Comparison of ENCODE assay signal across 16 cellular contexts in the genomic region with DNA sequence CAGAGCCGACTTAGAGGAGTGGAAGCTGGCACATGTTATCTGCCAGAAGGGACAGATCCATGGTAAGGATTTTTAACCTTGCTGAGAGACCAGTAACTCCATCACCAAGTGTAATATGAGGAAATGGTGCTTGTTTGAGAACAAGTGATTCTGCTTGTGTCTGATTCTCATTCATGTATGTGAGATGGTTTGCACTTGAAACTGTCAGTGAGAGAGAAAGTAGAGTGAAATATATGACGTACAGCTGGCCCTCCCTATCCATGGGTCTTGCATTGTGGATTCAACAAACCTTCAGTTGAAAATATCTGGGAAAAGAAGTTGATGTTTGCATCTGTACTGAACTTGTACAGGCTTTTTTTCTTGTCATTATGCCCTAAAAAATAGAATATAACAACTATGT. TPM values are rescaled to one million over a fixed set of nuclear protein-coding genes. Genes with fewer than 3 reads are reported as not detected.
DNase-seq lines count a peak whose midpoint lies in the region; ATAC-seq and TF ChIP-seq lines count a peak whose summit lies in the region.
"Had no signal": no experiment of that assay in that cellular context is flagged by ENCODE, and none has a peak within 500 bp of the region (broad histone marks: within the 10 kb centered on the region; RNA-seq: fewer than 3 reads in every experiment).

No MANE protein-coding gene starts in this region.

- H3K9me3 Mint-ChIP-seq in activated CD4-positive, alpha-beta T cell treated with anti-CD3 and anti-CD28 coated beads, Interleukin-2, amount 10 ng/mL, durations not matched to agents 24 days and 14 days = peaks cover 44% of the 10 kb centered on the region
- peaks cover 4 to 39% (median 10%) of the 10 kb centered on the region in 3 donors for H3K9me3 Mint-ChIP-seq in IgD-negative memory B cell
- peaks cover 18% of the 10 kb centered on the region for H3K9me3 Mint-ChIP-seq in chondrocyte (ENCODE audit: low read depth)

- H3K9ac ChIP-seq in parathyroid adenoma = no peak overlapping the region

- H3K27me3 Mint-ChIP-seq in activated CD4-positive, alpha-beta T cell treated with anti-CD3 and anti-CD28 coated beads, Interleukin-2, amount 10 ng/mL, durations not matched to agents 24 days and 14 days = no peaks in the 10 kb centered on the region
- H3K27me3 Mint-ChIP-seq in IgD-negative memory B cell (no peaks in the 10 kb centered on the region), chondrocyte (ENCODE audit: low read depth) (no peaks in the 10 kb centered on the region)

- peaks cover 55% of the 10 kb centered on the region for H3K36me3 Mint-ChIP-seq in activated CD4-positive, alpha-beta T cell treated with anti-CD3 and anti-CD28 coated beads, Interleukin-2, amount 10 ng/mL, durations not matched to agents 24 days and 14 days (ENCODE audit: low read depth)
- H3K36me3 Mint-ChIP-seq in IgD-negative memory B cell = peaks cover 36% of the 10 kb centered on the region
- H3K36me3 Mint-ChIP-seq in chondrocyte (ENCODE audit: low read depth) = peaks cover 24% of the 10 kb centered on the region

- intact Hi-C loops in activated CD4-positive, alpha-beta T cell treated with anti-CD3 and anti-CD28 coated beads, Interleukin-2, amount 10 ng/mL, durations not matched to agents 24 days and 14 days (cut with micrococcal nuclease) = loop anchor here (5.0 kb wide), 1 partner anchor 799 kb away; the partner anchor contains the start of genes ZNF569 and ZNF570

- H3K27ac Mint-ChIP-seq in activated CD4-positive, alpha-beta T cell treated with anti-CD3 and anti-CD28 coated beads, Interleukin-2, amount 10 ng/mL, durations not matched to agents 24 days and 14 days = no peak overlapping the region
- H3K27ac Mint-ChIP-seq in IgD-negative memory B cell (peak overlapping the region in 1 of 3 donors; percentile 65), chondrocyte (ENCODE audit: unreplicated experiment) (no peak overlapping the region)

- no peaks in the 10 kb centered on the region for H3K36me3 ChIP-seq in parathyroid adenoma (ENCODE audit: control insufficient read depth, insufficient read depth, low read length)

- H2AFZ ChIP-seq in parathyroid adenoma = no peak overlapping the region

- peak overlapping the region; percentile 11 for H3K4me3 Mint-ChIP-seq in activated CD4-positive, alpha-beta T cell treated with anti-CD3 and anti-CD28 coated beads, Interleukin-2, amount 10 ng/mL, durations not matched to agents 24 days and 14 days
- H3K4me3 Mint-ChIP-seq in IgD-negative memory B cell (peak overlapping the region; percentile 53 to 80 (median 62)), chondrocyte (ENCODE audit: unreplicated experiment) (peak overlapping the region; percentile 55)

- peak overlapping the region; percentile 45 for H3K4me2 ChIP-seq in parathyroid adenoma (ENCODE audit: low read length)

- DNase-seq in activated CD4-positive, alpha-beta T cell treated with anti-CD3 and anti-CD28 coated beads, Interleukin-2, amount 10 ng/mL, durations not matched to agents 24 days and 14 days = no peak
- no peak for DNase-seq in activated CD4-positive, alpha-beta T cell treated with anti-CD3 and anti-CD28 coated beads for 48 hours
- DNase-seq in chondrocyte (ENCODE audit: low spot score) (no peak), AG08396 (ENCODE audit: low spot score) (no peak), kidney tubule cell (ENCODE audit: low spot score) (no peak)
- DNase-seq: DMS79 treated with DMSO at 0.1 percent for 48 hours, head of caudate nucleus, NCI-H1694, NCI-H774, nucleus accumbens, spleen, tibial artery had no signal

- H3K79me2 ChIP-seq in parathyroid adenoma = no peaks in the 10 kb centered on the region

- H3K4me1 Mint-ChIP-seq in activated CD4-positive, alpha-beta T cell treated with anti-CD3 and anti-CD28 coated beads, Interleukin-2, amount 10 ng/mL, durations not matched to agents 24 days and 14 days = peaks cover 23% of the 10 kb centered on the region
- H3K4me1 Mint-ChIP-seq in IgD-negative memory B cell (peaks cover 18 to 27% (median 20%) of the 10 kb centered on the region in 3 donors), chondrocyte (ENCODE audit: low read depth) (peaks cover 30% of the 10 kb centered on the region)

- no peak overlapping the region for H3K4me3 ChIP-seq in parathyroid adenoma (ENCODE audit: low read depth, low read length)
- H3K4me3 ChIP-seq: tibial artery had no signal

- no peaks in the 10 kb centered on the region for H3K9me3 ChIP-seq in parathyroid adenoma (ENCODE audit: control insufficient read depth, low read length)

- H3K27ac ChIP-seq in parathyroid adenoma = no peak overlapping the region
- H3K27ac ChIP-seq: spleen, tibial artery had no signal

- TF ChIP-seq CTCF in chondrocyte (IDR thresholded peaks at IDR 0.05) (no peak), parathyroid adenoma (IDR thresholded peaks at IDR 0.05) (no peak)

- H3K27me3 ChIP-seq in parathyroid adenoma (ENCODE audit: control insufficient read depth, insufficient read depth, low read length) = no peaks in the 10 kb centered on the region
- H3K27me3 ChIP-seq: spleen, tibial artery had no signal

- no peak for ATAC-seq in HG03469 (IDR thresholded peaks at IDR 0.05; ENCODE audit: unreplicated experiment)
- ATAC-seq: left lobe of liver had no signal

- H3K4me1 ChIP-seq in parathyroid adenoma = no peaks in the 10 kb centered on the region

RNA-seq across cellular contexts. Expression of gene ZNF461, which starts 2.0 kb away (rescaled TPM):
- 5.4 and 6.1 TPM in 2 replicates for total RNA-seq in activated CD4-positive, alpha-beta T cell treated with anti-CD3 and anti-CD28 coated beads, Interleukin-2, amount 10 ng/mL, durations not matched to agents 24 days and 14 days
- polyA plus RNA-seq in IgD-negative memory B cell = 7.8 TPM
- total RNA-seq in chondrocyte = 8.0 to 10.2 TPM (median 8.9 TPM) in 3 replicates

RNA-seq across cellular contexts. Expression of gene ZNF567, which starts 18.8 kb away (rescaled TPM):
- total RNA-seq in activated CD4-positive, alpha-beta T cell treated with anti-CD3 and anti-CD28 coated beads, Interleukin-2, amount 10 ng/mL, durations not matched to agents 24 days and 14 days = 8.2 and 8.3 TPM in 2 replicates
- 9.4 TPM for polyA plus RNA-seq in IgD-negative memory B cell
- 4.9 to 6.9 TPM (median 6.4 TPM) in 3 replicates for total RNA-seq in chondrocyte

Comparison
In these comparisons a context has a peak if more than half of its experiments do, and no peak if none do; other contexts are left out.
1. H3K4me3 Mint-ChIP-seq: peak in every context shown above with its lines; median percentile 62 in IgD-negative memory B cell; 55 in chondrocyte; 11 in activated CD4-positive, alpha-beta T cell treated with anti-CD3 and anti-CD28 coated beads, Interleukin-2, amount 10 ng/mL, durations not matched to agents 24 days and 14 days.